13 cellular contexts compared by ENCODE assay signal in genomic region chr4:101187837-101188236, GRCh38.
DNase-seq lines count a peak whose midpoint lies in the region; ATAC-seq and TF ChIP-seq lines count a peak whose summit lies in the region.
"Had no signal": no experiment of that assay in that cellular context is flagged by ENCODE, and none has a peak within 500 bp of the region (broad histone marks: within the 10 kb centered on the region; RNA-seq: fewer than 3 reads in every experiment).

No MANE protein-coding gene starts in this region.

- DNase-seq in NCI-H748 (lab: John Stamatoyannopoulos, UW; ENCODE audit: unreplicated experiment) (peak; percentile 12), NCI-H748 treated with DMSO at 0.1 percent for 48 hours (lab: John Stamatoyannopoulos, UW) (no peak), smooth muscle cell (lab: John Stamatoyannopoulos, UW; ENCODE audit: unreplicated experiment) (no peak), islet precursor cell (no peak)
- DNase-seq: activated CD4-positive, CD25-positive, alpha-beta regulatory T cell treated with anti-CD3 and anti-CD28 coated beads, Interleukin-2, amount 50 U/mL, for 72 hours; activated naive CD4-positive, alpha-beta T cell; NCI-H1105; SHP77 treated with DMSO at 0.1 percent for 48 hours; stimulated activated CD4-positive, alpha-beta T cell treated with anti-CD3 and anti-CD28 coated beads, Interleukin-2, amount 100 ng/mL, for 24 hours had no signal

- H3K36me3 ChIP-seq in OCI-LY3 (replicated peaks; ENCODE audit: low read depth, low read length): peaks cover 3% of the 10 kb centered on the region
- no peaks in the 10 kb centered on the region for H3K36me3 ChIP-seq in endocrine pancreas (ENCODE audit: control insufficient read depth, insufficient read depth, low read length)
- no peaks in the 10 kb centered on the region for H3K36me3 ChIP-seq in smooth muscle cell (ENCODE audit: low read depth)

- H3K27me3 ChIP-seq in OCI-LY3 (ENCODE audit: low read depth, low read length): no peaks in the 10 kb centered on the region
- no peaks in the 10 kb centered on the region for H3K27me3 ChIP-seq in endocrine pancreas (ENCODE audit: control insufficient read depth, insufficient read depth, low read length)
- no peaks in the 10 kb centered on the region for H3K27me3 ChIP-seq in smooth muscle cell (ENCODE audit: low read depth)

- no peak overlapping the region for H3K9ac ChIP-seq in OCI-LY3 (ENCODE audit: low read length)
- H3K9ac ChIP-seq in endocrine pancreas (ENCODE audit: control insufficient read depth, insufficient read depth, low read length): no peak overlapping the region
- no peak overlapping the region for H3K9ac ChIP-seq in smooth muscle cell (ENCODE audit: low read depth)

- H3K27ac ChIP-seq in OCI-LY3 (ENCODE audit: low read length): no peak overlapping the region
- no peak overlapping the region for H3K27ac ChIP-seq in smooth muscle cell (ENCODE audit: low read depth)

- H3K9me3 ChIP-seq in OCI-LY3 (ENCODE audit: insufficient read depth, low read length): no peaks in the 10 kb centered on the region
- no peaks in the 10 kb centered on the region for H3K9me3 ChIP-seq in endocrine pancreas (ENCODE audit: control insufficient read depth, low read length)
- no peaks in the 10 kb centered on the region for H3K9me3 ChIP-seq in smooth muscle cell (replicated peaks; ENCODE audit: low read depth)

- H3K79me2 ChIP-seq in OCI-LY3 (ENCODE audit: low read length): no peaks in the 10 kb centered on the region; the same call in 1 of the 2 replicates
- peaks cover 57% of the 10 kb centered on the region for H3K79me2 ChIP-seq in smooth muscle cell (ENCODE audit: low read depth)

- no peak for ATAC-seq in HG02571 (IDR thresholded peaks at IDR 0.05; ENCODE audit: unreplicated experiment)
- no peak for ATAC-seq in HG02852 (IDR thresholded peaks at IDR 0.05; ENCODE audit: unreplicated experiment)

- peaks cover 4% of the 10 kb centered on the region for H3F3A ChIP-seq in smooth muscle cell (ENCODE audit: low read depth)

- H3K4me2 ChIP-seq in OCI-LY3 (ENCODE audit: low read length) (no peak overlapping the region), smooth muscle cell (no peak overlapping the region)

- H3K4me1 ChIP-seq in OCI-LY3 (ENCODE audit: low read length) (peaks cover 11% of the 10 kb centered on the region), endocrine pancreas (ENCODE audit: control insufficient read depth, insufficient read depth, low read length) (no peaks in the 10 kb centered on the region), smooth muscle cell (ENCODE audit: low read depth) (peaks cover 8% of the 10 kb centered on the region)

- H3K4me3 ChIP-seq in OCI-LY3 (ENCODE audit: low read length): no peak overlapping the region
- peak overlapping the region; percentile 15 for H3K4me3 ChIP-seq in endocrine pancreas (ENCODE audit: control insufficient read depth, insufficient read depth, low read length)
- no peak overlapping the region for H3K4me3 ChIP-seq in smooth muscle cell

- 90% methylated on average over 5 of the region's 5 CpGs for WGBS in smooth muscle cell (ENCODE audit: low lambda C conversion rate)

- H4K20me1 ChIP-seq in OCI-LY3 (ENCODE audit: insufficient read depth, low read length) (0 out of 2 replicates have a peak, but pooled peaks cover 4% of the 10 kb centered on the region), smooth muscle cell (ENCODE audit: low read depth) (peaks cover 37% of the 10 kb centered on the region)

- peak; percentile 52 for TF ChIP-seq CTCF in OCI-LY3 (IDR thresholded peaks at IDR 0.05; ENCODE audit: low read depth, low read length)
- TF ChIP-seq CTCF in smooth muscle cell (IDR thresholded peaks at IDR 0.05; ENCODE audit: borderline replicate concordance, insufficient read depth, poor library complexity, severe bottlenecking): peak; percentile 4

- H2AFZ ChIP-seq in OCI-LY3 (ENCODE audit: low read depth, low read length) (no peak overlapping the region), smooth muscle cell (ENCODE audit: low read depth) (no peak overlapping the region)
